Comparison of ENCODE assay signal across 15 cellular contexts in the genomic region with DNA sequence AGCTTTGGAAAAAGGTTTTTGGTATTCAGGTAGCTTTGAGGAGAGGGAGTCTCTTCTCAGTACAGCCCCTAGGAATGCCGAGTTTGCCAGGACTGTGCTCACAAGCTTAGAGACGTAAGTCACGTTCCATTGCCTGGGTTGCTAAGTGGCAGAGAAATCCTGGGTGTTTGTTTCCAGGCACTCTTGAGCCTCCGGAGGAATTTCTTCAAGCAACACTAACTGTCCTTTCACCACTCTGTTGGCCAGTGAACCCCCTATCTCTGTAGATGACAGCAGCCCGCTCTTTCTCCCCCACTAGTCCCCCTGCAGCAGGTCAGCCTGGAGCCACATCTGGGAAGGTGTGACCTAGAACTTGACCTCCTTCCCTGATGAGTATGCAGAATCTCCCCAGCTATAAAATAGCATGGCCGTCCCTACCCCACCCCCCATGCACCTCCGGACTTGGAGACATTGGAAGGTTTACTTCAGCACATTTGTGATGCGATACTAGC.
A peak's percentile ranks its signal among the peaks of the same experiment; 100 is the strongest.
DNase-seq lines count a peak whose midpoint lies in the region; ATAC-seq and TF ChIP-seq lines count a peak whose summit lies in the region.
"Had no signal": no experiment of that assay in that cellular context is flagged by ENCODE, and none has a peak within 500 bp of the region (broad histone marks: within the 10 kb centered on the region; RNA-seq: fewer than 3 reads in every experiment).

No MANE protein-coding gene starts in this region.

- H3K36me3 ChIP-seq in heart right ventricle (no peaks in the 10 kb centered on the region), right lobe of liver (no peaks in the 10 kb centered on the region), vagina (no peaks in the 10 kb centered on the region)
- H3K36me3 ChIP-seq: gastrocnemius medialis had no signal

- no peaks in the 10 kb centered on the region for H3K36me3 Mint-ChIP-seq in progenitor cell of endocrine pancreas (ENCODE audit: insufficient read depth)
- H3K36me3 Mint-ChIP-seq in T-helper 2 cell treated with Interferon-gamma antibody and Interleukin-4, amounts not matched to agents 5 μg/mL and 100 μg/mL, for 36 hours (ENCODE audit: low read depth): no peaks in the 10 kb centered on the region

- no peak for TF ChIP-seq CTCF in heart right ventricle (IDR thresholded peaks at IDR 0.05)
- no peak for TF ChIP-seq CTCF in right lobe of liver (IDR thresholded peaks at IDR 0.05)
- TF ChIP-seq CTCF in progenitor cell of endocrine pancreas (IDR thresholded peaks at IDR 0.05; ENCODE audit: unreplicated experiment): no peak
- TF ChIP-seq CTCF in vagina (IDR thresholded peaks at IDR 0.05): no peak

- H3K4me1 ChIP-seq in right cardiac atrium (ENCODE audit: control insufficient read depth, insufficient read depth, low read length): peaks cover 26% of the 10 kb centered on the region
- peaks cover 10 to 77% (median 55%) of the 10 kb centered on the region in 9 donors for H3K4me1 ChIP-seq in heart right ventricle
- peaks cover 0 to 53% (median 25%) of the 10 kb centered on the region in 4 donors for H3K4me1 ChIP-seq in right lobe of liver
- H3K4me1 ChIP-seq in vagina: peaks cover 61% of the 10 kb centered on the region

- H3K9me3 ChIP-seq in right cardiac atrium (ENCODE audit: control insufficient read depth, low read length) (no peaks in the 10 kb centered on the region), heart right ventricle (no peaks in the 10 kb centered on the region), right lobe of liver (no peaks in the 10 kb centered on the region), vagina (no peaks in the 10 kb centered on the region)
- H3K9me3 ChIP-seq: gastrocnemius medialis, mucosa of descending colon had no signal

- no peaks in the 10 kb centered on the region for H3K27me3 Mint-ChIP-seq in progenitor cell of endocrine pancreas
- H3K27me3 Mint-ChIP-seq in T-helper 2 cell treated with Interferon-gamma antibody and Interleukin-4, amounts not matched to agents 5 μg/mL and 100 μg/mL, for 36 hours (ENCODE audit: low read depth): peaks cover 16% of the 10 kb centered on the region

- DNase-seq in right cardiac atrium (no peak), heart right ventricle (no peak), right lobe of liver (no peak), progenitor cell of endocrine pancreas (ENCODE audit: low spot score, unreplicated experiment) (peak; percentile 8), vagina (ENCODE audit: extremely low spot score in 2 of 2) (peak; percentile 81 to 84), HT-29 (ENCODE audit: low spot score) (no peak)
- DNase-seq in T-helper 2 cell treated with Interferon-gamma antibody and Interleukin-4, amounts not matched to agents 5 μg/mL and 100 μg/mL, for 36 hours (ENCODE audit: low spot score): no peak
- DNase-seq: activated CD4-positive, alpha-beta T cell treated with anti-CD3 and anti-CD28 coated beads for 1 hour; EL; gastrocnemius medialis; GOT3; mucosa of descending colon; SIG-M5 had no signal

- intact Hi-C loops in right cardiac atrium (cut with DNase I) (no loop called here), heart right ventricle (cut with DNase I) (no loop called here), right lobe of liver (cut with DNase I) (no loop called here), vagina (cut with DNase I) (no loop called here)

- no peak overlapping the region for H3K4me3 Mint-ChIP-seq in progenitor cell of endocrine pancreas (ENCODE audit: low read depth)
- H3K4me3 Mint-ChIP-seq in T-helper 2 cell treated with Interferon-gamma antibody and Interleukin-4, amounts not matched to agents 5 μg/mL and 100 μg/mL, for 36 hours: no peak overlapping the region

- H3K27ac Mint-ChIP-seq in progenitor cell of endocrine pancreas: peak overlapping the region; percentile 100
- H3K27ac Mint-ChIP-seq in T-helper 2 cell treated with Interferon-gamma antibody and Interleukin-4, amounts not matched to agents 5 μg/mL and 100 μg/mL, for 36 hours: no peak overlapping the region
- H3K27ac Mint-ChIP-seq: activated naive CD4-positive, alpha-beta T cell treated with anti-CD3 and anti-CD28 coated beads, Interleukin-2, amount 50 U/mL, for 72 hours had no signal

- H3K27me3 ChIP-seq in right cardiac atrium (ENCODE audit: control insufficient read depth, insufficient read depth) (no peaks in the 10 kb centered on the region), heart right ventricle (no peaks in the 10 kb centered on the region), right lobe of liver (no peaks in the 10 kb centered on the region), vagina (no peaks in the 10 kb centered on the region)
- H3K27me3 ChIP-seq: gastrocnemius medialis had no signal

- no peak for ATAC-seq in right cardiac atrium
- no peak for ATAC-seq in heart right ventricle
- no peak for ATAC-seq in right lobe of liver
- ATAC-seq in GM18868 (IDR thresholded peaks at IDR 0.05; ENCODE audit: unreplicated experiment): no peak
- ATAC-seq: activated naive CD4-positive, alpha-beta T cell treated with anti-CD3 and anti-CD28 coated beads, Interleukin-2, amount 50 U/mL, for 72 hours; mucosa of descending colon had no signal

- peaks cover 56% of the 10 kb centered on the region for H3K4me1 Mint-ChIP-seq in progenitor cell of endocrine pancreas (ENCODE audit: low read depth)
- peaks cover 13% of the 10 kb centered on the region for H3K4me1 Mint-ChIP-seq in T-helper 2 cell treated with Interferon-gamma antibody and Interleukin-4, amounts not matched to agents 5 μg/mL and 100 μg/mL, for 36 hours (ENCODE audit: low read depth)

- no peaks in the 10 kb centered on the region for H3K9me3 Mint-ChIP-seq in progenitor cell of endocrine pancreas (ENCODE audit: low read depth)
- H3K9me3 Mint-ChIP-seq in T-helper 2 cell treated with Interferon-gamma antibody and Interleukin-4, amounts not matched to agents 5 μg/mL and 100 μg/mL, for 36 hours: no peaks in the 10 kb centered on the region

- 68% methylated on average over 8 of the region's 8 CpGs for WGBS in right cardiac atrium
- 81 to 86% methylated on average over 8 of the region's 8 CpGs for WGBS in heart right ventricle, 2 donors
- 54% methylated on average over 8 of the region's 8 CpGs for WGBS in right lobe of liver (ENCODE audit: insufficient coverage, low coverage, low lambda C conversion rate, missing lambda C conversion rate)

- H3K27ac ChIP-seq in right cardiac atrium (ENCODE audit: low read length) (peak overlapping the region; percentile 50), heart right ventricle (peak overlapping the region in 5 of 10 donors; percentile 1 to 91 (median 16)), right lobe of liver (peak overlapping the region; percentile 57 to 97 (median 92)), vagina (peak overlapping the region; percentile 80)
- H3K27ac ChIP-seq: gastrocnemius medialis had no signal

- H3K4me3 ChIP-seq in right cardiac atrium (ENCODE audit: low read length): no peak overlapping the region
- no peak overlapping the region for H3K4me3 ChIP-seq in heart right ventricle
- no peak overlapping the region for H3K4me3 ChIP-seq in right lobe of liver
- H3K4me3 ChIP-seq in vagina: no peak overlapping the region
- H3K4me3 ChIP-seq: gastrocnemius medialis, mucosa of descending colon had no signal

- TF ChIP-seq POLR2A in right lobe of liver (IDR thresholded peaks at IDR 0.05) (no peak), vagina (IDR thresholded peaks at IDR 0.05) (no peak)

Comparison
In these comparisons a context has a peak if more than half of its experiments do, and no peak if none do; other contexts are left out.
1. DNase-seq: peak in progenitor cell of endocrine pancreas (single experiment) and vagina (2 of 2); none in right cardiac atrium (0 of 3), heart right ventricle (0 of 2), right lobe of liver (0 of 3), T-helper 2 cell treated with Interferon-gamma antibody and Interleukin-4, amounts not matched to agents 5 μg/mL and 100 μg/mL, for 36 hours (single experiment) and HT-29 (single experiment).